In the genomic region with DNA sequence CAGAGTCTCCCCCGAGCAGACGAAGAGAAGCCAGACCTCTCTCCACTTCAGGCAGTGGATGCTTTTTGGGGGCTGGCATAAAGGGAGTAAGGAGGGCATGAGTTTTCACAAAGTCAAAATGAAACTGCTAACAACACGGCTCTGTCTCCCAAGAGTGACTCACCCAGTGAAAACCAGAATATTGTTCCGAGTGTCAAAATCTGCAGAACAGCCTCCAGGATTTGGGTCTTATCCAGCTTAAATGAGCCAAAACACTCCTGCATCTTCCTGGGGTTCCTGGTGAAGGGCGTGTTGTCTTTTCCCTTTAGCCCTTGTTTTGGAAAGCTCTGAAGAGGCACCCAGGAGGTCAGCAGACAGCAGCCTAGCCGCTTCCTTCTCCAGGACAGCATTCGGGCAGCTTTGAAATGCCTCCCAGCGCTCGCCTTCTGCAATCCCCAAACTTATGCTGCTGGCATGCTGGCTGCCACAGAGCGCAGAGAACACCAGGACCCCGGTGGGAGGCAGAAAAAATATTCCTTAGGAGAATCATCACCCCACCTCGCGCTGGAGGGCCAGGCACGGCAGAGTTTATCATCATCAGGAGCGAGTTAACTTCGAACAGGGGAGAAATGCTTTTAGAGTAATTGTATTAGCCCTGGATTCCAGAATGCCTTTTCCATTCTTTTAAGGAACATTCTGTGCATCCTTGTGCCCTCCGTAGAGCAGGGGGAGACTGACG, we compare ENCODE assay signal across 8 cellular contexts.
DNase-seq lines count a peak whose midpoint lies in the region; ATAC-seq and TF ChIP-seq lines count a peak whose summit lies in the region.

No MANE protein-coding gene starts in this region.

- no peak for TF ChIP-seq POLR2A in ovary (IDR thresholded peaks at IDR 0.05)

- no peaks in the 10 kb centered on the region for H3K36me3 ChIP-seq in ovary

- TF ChIP-seq EP300 in ovary (IDR thresholded peaks at IDR 0.05): no peak

- 5 to 12% (median 10%) methylated on average over 18 of the region's 18 CpGs for WGBS in ovary, 3 donors

- DNase-seq in C1 segment of cervical spinal cord (lab: John Stamatoyannopoulos, UW) (peak in 10 of 14 donors; percentile 27 to 69 (median 53)), OCI-M1 (lab: John Stamatoyannopoulos, UW) (peak; percentile 21), ovary (peak; percentile 67 to 73 (median 69)), NCI-H1105 (lab: John Stamatoyannopoulos, UW) (no peak), RPMI8226 (no peak), NCI-H524 treated with DMSO at 0.1 percent for 48 hours (lab: John Stamatoyannopoulos, UW) (no peak)

- no peak for TF ChIP-seq CTCF in ovary (IDR thresholded peaks at IDR 0.05)

- H3K9me3 ChIP-seq in ovary: no peaks in the 10 kb centered on the region

- H3K27me3 ChIP-seq in ovary: no peaks in the 10 kb centered on the region

- intact Hi-C loops in ovary (cut with DNase I): loop anchor here in 2 of 4 donors (10.0 kb wide), 1 partner anchor 120 kb away; the partner anchor contains the start of gene NCOR2 (in 2 of the 2)

- peaks cover 13% of the 10 kb centered on the region for H3K4me1 ChIP-seq in ovary (ENCODE audit: insufficient read depth)

- H3K4me3 ChIP-seq in ovary: peak overlapping the region; percentile 26

- ATAC-seq in esophagus mucosa (peak; percentile 37), HG02840 (IDR thresholded peaks at IDR 0.05; ENCODE audit: low FRiP score, unreplicated experiment) (no peak)

- peak overlapping the region; percentile 22 to 67 for H3K27ac ChIP-seq in ovary

Comparison
In these comparisons a context has a peak if more than half of its experiments do, and no peak if none do; other contexts are left out.
1. DNase-seq: peak in C1 segment of cervical spinal cord (10 of 14), OCI-M1 (single experiment) and ovary (5 of 5); none in NCI-H1105 (single experiment), RPMI8226 (single experiment) and NCI-H524 treated with DMSO at 0.1 percent for 48 hours (single experiment).